18 cellular contexts compared by ENCODE assay signal in the genomic region with DNA sequence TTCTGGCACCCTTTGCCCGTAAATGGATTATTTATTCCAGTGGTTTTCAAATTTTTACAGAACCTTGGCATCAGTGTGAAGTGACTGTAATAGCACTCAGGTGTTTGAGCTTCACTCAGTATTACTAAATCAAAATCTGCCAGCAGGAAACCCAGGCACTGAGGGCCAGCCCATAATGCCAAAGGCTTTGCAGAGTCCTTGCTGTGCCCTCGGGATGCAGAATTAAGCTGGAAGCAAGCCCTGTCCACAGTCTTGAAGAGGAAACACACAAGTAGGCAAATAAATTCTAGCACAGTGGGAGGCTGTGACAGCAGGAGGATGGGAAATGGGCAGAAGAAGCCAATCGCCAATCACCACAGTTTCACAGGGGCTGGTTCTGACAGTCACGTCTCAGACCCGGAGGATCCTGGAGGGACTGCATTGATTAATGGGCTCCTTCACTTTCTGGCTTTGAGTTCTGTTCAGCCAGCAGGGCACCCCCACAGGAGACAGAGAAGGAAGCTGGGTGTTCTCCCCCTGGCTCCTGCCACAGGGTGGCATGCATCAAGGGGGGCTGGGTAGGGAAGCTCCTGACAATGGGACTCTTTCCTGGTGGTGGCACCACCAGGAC.
"Had no signal": no experiment of that assay in that cellular context is flagged by ENCODE, and none has a peak within 500 bp of the region (broad histone marks: within the 10 kb centered on the region; RNA-seq: fewer than 3 reads in every experiment).

No MANE protein-coding gene starts in this region.

- H3K4me1 Mint-ChIP-seq: natural killer cell; stimulated activated effector memory CD8-positive, alpha-beta T cell treated with anti-CD3 and anti-CD28 coated beads, Interleukin-12 subunit alpha, Interleukin-12 subunit beta, amount 100 ng/mL, for 72 hours had no signal

- H3K36me3 Mint-ChIP-seq: natural killer cell; stimulated activated effector memory CD8-positive, alpha-beta T cell treated with anti-CD3 and anti-CD28 coated beads, Interleukin-12 subunit alpha, Interleukin-12 subunit beta, amount 100 ng/mL, for 72 hours; type B pancreatic cell had no signal

- H3K27ac ChIP-seq: lower lobe of right lung, neutrophil, psoas muscle, sigmoid colon, testis, tibial artery had no signal

- H3K27me3 ChIP-seq: neutrophil, sigmoid colon, testis had no signal

- H3K4me3 ChIP-seq: lower lobe of right lung, psoas muscle, sigmoid colon, testis, tibial artery had no signal

- H3K4me3 Mint-ChIP-seq: effector memory CD8-positive, alpha-beta T cell; natural killer cell; stimulated activated effector memory CD8-positive, alpha-beta T cell treated with anti-CD3 and anti-CD28 coated beads, Interleukin-12 subunit alpha, Interleukin-12 subunit beta, amount 100 ng/mL, for 72 hours; type B pancreatic cell had no signal

- H3K27ac Mint-ChIP-seq: effector memory CD8-positive, alpha-beta T cell; natural killer cell; stimulated activated effector memory CD8-positive, alpha-beta T cell treated with anti-CD3 and anti-CD28 coated beads, Interleukin-12 subunit alpha, Interleukin-12 subunit beta, amount 100 ng/mL, for 72 hours; type B pancreatic cell had no signal

- H3K4me1 ChIP-seq: lower lobe of right lung, psoas muscle, sigmoid colon, testis, tibial artery had no signal

- H3K9me3 Mint-ChIP-seq: effector memory CD8-positive, alpha-beta T cell; stimulated activated effector memory CD8-positive, alpha-beta T cell treated with anti-CD3 and anti-CD28 coated beads, Interleukin-12 subunit alpha, Interleukin-12 subunit beta, amount 100 ng/mL, for 72 hours; type B pancreatic cell had no signal

- H3K9me3 ChIP-seq: lower lobe of right lung, neutrophil, psoas muscle, sigmoid colon, testis, tibial artery had no signal

- H3K27me3 Mint-ChIP-seq: type B pancreatic cell had no signal

- DNase-seq: cortex of kidney; effector memory CD8-positive, alpha-beta T cell; left ventricle myocardium superior; lower lobe of right lung; natural killer cell; posterior cingulate gyrus; psoas muscle; right cardiac atrium; sigmoid colon; stimulated activated CD4-positive, alpha-beta T cell treated with anti-CD3 and anti-CD28 coated beads, Interleukin-2, amount 100 ng/mL, for 24 hours; stimulated activated CD4-positive, alpha-beta T cell treated with anti-CD3 and anti-CD28 coated beads, Interleukin-4, amount 100 ng/mL, for 24 hours; stimulated activated naive CD8-positive, alpha-beta T cell treated with anti-CD3 and anti-CD28 coated beads, Interleukin-15, Interleukin-2, amounts not matched to agents 100 U/mL and 50 U/mL, for 24 hours; substantia nigra; testis; tibial artery had no signal

- H3K36me3 ChIP-seq: lower lobe of right lung, neutrophil, sigmoid colon, tibial artery had no signal
